9 cellular contexts compared by ENCODE assay signal in genomic region chr1:20194770-20195463, GRCh38. TPM values are rescaled to one million over a fixed set of nuclear protein-coding genes. Genes with fewer than 3 reads are reported as not detected.
DNase-seq lines count a peak whose midpoint lies in the region; ATAC-seq, FAIRE-seq and TF ChIP-seq lines count a peak whose summit lies in the region.
"Had no signal": no experiment of that assay in that cellular context is flagged by ENCODE, and none has a peak within 500 bp of the region (broad histone marks: within the 10 kb centered on the region; RNA-seq: fewer than 3 reads in every experiment).

No MANE protein-coding gene starts in this region.

- no peak overlapping the region for H3K4me3 Mint-ChIP-seq in MCF 10A (ENCODE audit: unreplicated experiment)
- H3K4me3 Mint-ChIP-seq: activated naive CD8-positive, alpha-beta T cell had no signal

- peaks cover 31% of the 10 kb centered on the region for H3K4me1 Mint-ChIP-seq in MCF 10A (ENCODE audit: insufficient read depth, unreplicated experiment)

- H3K27ac ChIP-seq in VCaP, result no peak overlapping the region
- H3K27ac ChIP-seq in kidney (ENCODE audit: low read depth in 2 of 2, low read length in 2 of 2), result no peak overlapping the region

- H3K36me3 ChIP-seq in kidney (ENCODE audit: control insufficient read depth in 1 of 2, insufficient read depth in 2 of 2, low read length in 2 of 2), result no peaks in the 10 kb centered on the region

- H3K4me3 ChIP-seq in kidney (ENCODE audit: low read length in 2 of 2), result no peak overlapping the region

- no peaks in the 10 kb centered on the region for H3K27me3 Mint-ChIP-seq in MCF 10A (ENCODE audit: insufficient read depth, unreplicated experiment)

- BruUV-seq in MCF 10A (replicated peaks; lab: Mats Ljungman, UMichigan), result no TSS peak

- POLR2A ChIA-PET in MCF 10A (lab: Yijun Ruan, JAX), result interaction anchor here (0.7 to 1.1 kb wide), 2 partner anchors 16 to 141 kb away, joined by 3 to 5 read pairs; no protein-coding TSS in a partner anchor

- TF ChIP-seq CTCF in VCaP (conservative IDR thresholded peaks at IDR 0.05), result peak; percentile 87
- TF ChIP-seq CTCF in MCF 10A (IDR thresholded peaks at IDR 0.05; ENCODE audit: unreplicated experiment), result peak; percentile 59
- peak; percentile 62 for TF ChIP-seq CTCF in kidney (IDR thresholded peaks at IDR 0.05; ENCODE audit: borderline replicate concordance, extremely low read depth, insufficient read depth)

- H3K9me3 Mint-ChIP-seq in MCF 10A (ENCODE audit: unreplicated experiment), result no peaks in the 10 kb centered on the region

- ATAC-seq in GM19463 (IDR thresholded peaks at IDR 0.05; ENCODE audit: unreplicated experiment), result no peak

- FAIRE-seq in kidney (lab: Jason Lieb, UNC), result no peak

- no peak overlapping the region for H3K9ac ChIP-seq in kidney (ENCODE audit: low read length in 2 of 2)

- DNase-seq in EL (peak; percentile 51), NAMALWA (ENCODE audit: low spot score) (peak; percentile 75), MCF 10A (ENCODE audit: unreplicated experiment) (peak; percentile 68), kidney (peak; percentile 79), cerebellum (ENCODE audit: low spot score) (no peak)
- peak; percentile 72 for DNase-seq in stimulated activated CD4-positive, alpha-beta T cell treated with anti-CD3 and anti-CD28 coated beads, Interleukin-2, amount 100 ng/mL, for 48 hours

- H3K4me1 ChIP-seq in kidney (ENCODE audit: control insufficient read depth in 1 of 2, insufficient read depth in 1 of 2, low read depth in 1 of 2, low read length in 2 of 2), result no peaks in the 10 kb centered on the region

- intact Hi-C loops in MCF 10A (cut with micrococcal nuclease) (loop anchor here (2.0 kb wide), 3 partner anchors 94 to 278 kb away; no protein-coding TSS in a partner anchor), kidney (cut with DNase I) (no loop called here)

- no peak overlapping the region for H3K27ac Mint-ChIP-seq in MCF 10A (ENCODE audit: low read depth, unreplicated experiment)
- H3K27ac Mint-ChIP-seq: activated naive CD8-positive, alpha-beta T cell had no signal

- no peaks in the 10 kb centered on the region for H3K9me3 ChIP-seq in kidney (ENCODE audit: control insufficient read depth in 1 of 2, low read length in 2 of 2)

- no peaks in the 10 kb centered on the region for H3K36me3 Mint-ChIP-seq in MCF 10A (ENCODE audit: insufficient read depth, unreplicated experiment)
- H3K36me3 Mint-ChIP-seq: activated naive CD8-positive, alpha-beta T cell had no signal

- CTCF ChIA-PET in MCF 10A (lab: Yijun Ruan, JAX), result interaction anchor here (0.6 to 3.1 kb wide), 6 partner anchors 14 to 792 kb away, joined by 3 to 13 read pairs (median 5); no protein-coding TSS in a partner anchor

RNA-seq across cellular contexts. Expression of gene PLA2G2C, which starts 8.6 kb away (rescaled TPM):
- total RNA-seq in MCF 10A (2022) (not detected in 2 replicates), kidney (0.31 TPM), cerebellum (not detected)
- polyA plus RNA-seq in kidney (ENCODE audit: insufficient read depth, low read depth, low replicate concordance), result not detected

RNA-seq across cellular contexts. Expression of gene UBXN10, which starts 9.0 kb away (rescaled TPM):
- not detected in 2 replicates for total RNA-seq in MCF 10A (2022)
- total RNA-seq in kidney, result 12.6 TPM
- 2.3 TPM for polyA plus RNA-seq in kidney (ENCODE audit: insufficient read depth, low read depth, low replicate concordance)
- 2.6 TPM for total RNA-seq in cerebellum

RNA-seq across cellular contexts. Expression of gene PLA2G2F, which starts 55.8 kb away (rescaled TPM):
- total RNA-seq in MCF 10A (2022) (not detected in 2 replicates), kidney (not detected), cerebellum (not detected)
- not detected for polyA plus RNA-seq in kidney (ENCODE audit: insufficient read depth, low read depth, low replicate concordance)
